Comparison of ENCODE assay signal across 8 cellular contexts in genomic region chrX:70455366-70456202, GRCh38. TPM values are rescaled to one million over a fixed set of nuclear protein-coding genes. Genes with fewer than 3 reads are reported as not detected.
DNase-seq lines count a peak whose midpoint lies in the region; ATAC-seq and TF ChIP-seq lines count a peak whose summit lies in the region.

No MANE protein-coding gene starts in this region.

- intact Hi-C loops in Right ventricle myocardium superior (cut with DNase I) (no loop called here), Right ventricle myocardium inferior (cut with DNase I) (loop anchor here (1.0 to 10.0 kb wide), 2 partner anchors 25 to 209 kb away; no protein-coding TSS in a partner anchor), esophagus muscularis mucosa (cut with DNase I) (loop anchor here (2.0 kb wide), 1 partner anchor 99 kb away; no protein-coding TSS in a partner anchor)

- peak overlapping the region; percentile 97 for H3K27ac Mint-ChIP-seq in progenitor cell of endocrine pancreas

- TF ChIP-seq EP300 in esophagus muscularis mucosa (IDR thresholded peaks at IDR 0.05) = no peak

- peak overlapping the region; percentile 52 to 79 (median 62) for H3K4me3 ChIP-seq in Peyer's patch
- H3K4me3 ChIP-seq in esophagus muscularis mucosa = peak overlapping the region; percentile 57 to 67 (median 62)

- no peaks in the 10 kb centered on the region for H3K27me3 Mint-ChIP-seq in progenitor cell of endocrine pancreas

- DNase-seq in Right ventricle myocardium superior (no peak), Right ventricle myocardium inferior (ENCODE audit: missing footprints) (no peak), Peyer's patch (peak in 1 of 3 donors; percentile 66), esophagus muscularis mucosa (ENCODE audit: extremely low spot score) (no peak), progenitor cell of endocrine pancreas (ENCODE audit: low spot score, unreplicated experiment) (no peak), cortex of kidney (lab: John Stamatoyannopoulos, UW) (no peak), mesenteric fat pad (ENCODE audit: low spot score) (no peak)

- peaks cover 11% of the 10 kb centered on the region for H3K36me3 Mint-ChIP-seq in progenitor cell of endocrine pancreas (ENCODE audit: insufficient read depth)

- H3K27ac ChIP-seq in Peyer's patch (peak overlapping the region; percentile 72 to 95 (median 90)), esophagus muscularis mucosa (replicated peaks in 1 of 4) (peak overlapping the region; percentile 86 to 90 (median 88))

- H3K27me3 ChIP-seq in Peyer's patch (no peaks in the 10 kb centered on the region), esophagus muscularis mucosa (peaks cover 0 to 10% (median 0%) of the 10 kb centered on the region in 4 donors)

- TF ChIP-seq CTCF in Peyer's patch (IDR thresholded peaks at IDR 0.05) = no peak
- no peak for TF ChIP-seq CTCF in esophagus muscularis mucosa (IDR thresholded peaks at IDR 0.05)
- TF ChIP-seq CTCF in progenitor cell of endocrine pancreas (IDR thresholded peaks at IDR 0.05; ENCODE audit: unreplicated experiment) = no peak

- no peaks in the 10 kb centered on the region for H3K9me3 ChIP-seq in Peyer's patch
- no peaks in the 10 kb centered on the region for H3K9me3 ChIP-seq in esophagus muscularis mucosa

- peaks cover 26% of the 10 kb centered on the region for H3K4me1 Mint-ChIP-seq in progenitor cell of endocrine pancreas (ENCODE audit: low read depth)

- TF ChIP-seq POLR2A in Peyer's patch (IDR thresholded peaks at IDR 0.05) = no peak
- TF ChIP-seq POLR2A in esophagus muscularis mucosa (IDR thresholded peaks at IDR 0.05; ENCODE audit: low read depth) = no peak

- WGBS in esophagus muscularis mucosa = 33% methylated on average over 32 of the region's 32 CpGs

- peak; percentile 9 for ATAC-seq in Right ventricle myocardium superior (ENCODE audit: poor library complexity)
- ATAC-seq in Right ventricle myocardium inferior = no peak
- no peak for ATAC-seq in HG03025 (IDR thresholded peaks at IDR 0.05; ENCODE audit: low FRiP score, unreplicated experiment)

- H3K36me3 ChIP-seq in Peyer's patch (no peaks in the 10 kb centered on the region), esophagus muscularis mucosa (no peaks in the 10 kb centered on the region)

- H3K4me1 ChIP-seq in Peyer's patch (peaks cover 0 to 20% (median 0%) of the 10 kb centered on the region in 4 donors), esophagus muscularis mucosa (peaks cover 8 to 47% (median 34%) of the 10 kb centered on the region in 4 donors)

- H3K4me3 Mint-ChIP-seq in progenitor cell of endocrine pancreas (ENCODE audit: low read depth) = peak overlapping the region; percentile 90

- peaks cover 8% of the 10 kb centered on the region for H3K9me3 Mint-ChIP-seq in progenitor cell of endocrine pancreas (ENCODE audit: low read depth)

RNA-seq across cellular contexts. Expression of gene DLG3, which starts 10.9 kb away (rescaled TPM):
- total RNA-seq in Right ventricle myocardium superior (7.4 TPM), Right ventricle myocardium inferior (9.5 TPM), Peyer's patch (10 to 100 TPM; 33.8 to 58.9 (median 52.8) TPM), esophagus muscularis mucosa (10 to 100 TPM; 21.7 to 27.0 (median 22.5) TPM), progenitor cell of endocrine pancreas (103 and 107 TPM in 2 replicates), mesenteric fat pad (4.6 TPM)

RNA-seq across cellular contexts. Expression of gene GDPD2, which starts 32.5 kb away (rescaled TPM):
- total RNA-seq in Right ventricle myocardium superior = not detected
- total RNA-seq in Right ventricle myocardium inferior = not detected
- 10 to 100 TPM in 3 of 4 donors, not detected in 1; 37.0 to 84.4 (median 78.8) TPM for total RNA-seq in Peyer's patch
- not detected for total RNA-seq in esophagus muscularis mucosa
- total RNA-seq in progenitor cell of endocrine pancreas = 2.3 and 2.8 TPM in 2 replicates
- total RNA-seq in mesenteric fat pad = not detected
